In genomic region chr6:31534011-31534410, GRCh38 we compare ENCODE assay signal across 1 cellular context.
TF ChIP-seq lines count a peak whose summit lies in the region.

No MANE protein-coding gene starts in this region.

TF ChIP-seq in K562, 482 proteins besides CTCF, POLR2A, EP300 and RAD21 (continues in another document):
- no peak for TF ChIP-seq MTA1 (IDR thresholded peaks at IDR 0.05; ENCODE audit: borderline replicate concordance)
- no peak for TF ChIP-seq CREB3 (tag; conservative IDR thresholded peaks at IDR 0.05; ENCODE audit: low read depth)
- TF ChIP-seq SMARCE1 (IDR thresholded peaks at IDR 0.05) = no peak
- TF ChIP-seq THRAP3 (IDR thresholded peaks at IDR 0.05; ENCODE audit: borderline replicate concordance) = no peak
- TF ChIP-seq CHD4 (IDR thresholded peaks at IDR 0.05; ENCODE audit: insufficient read depth, insufficient replicate concordance, low read depth, low read length, poor library complexity, severe bottlenecking) = no peak
- TF ChIP-seq GATA2 (CRISPR knock-in tag; IDR thresholded peaks at IDR 0.05) = no peak
- TF ChIP-seq POLR2B (IDR thresholded peaks at IDR 0.05; ENCODE audit: low read depth, partially characterized antibody) = peak; percentile 66
- TF ChIP-seq DACH1 (IDR thresholded peaks at IDR 0.05; ENCODE audit: partially characterized antibody) = no peak
- TF ChIP-seq PRDM10 (IDR thresholded peaks at IDR 0.05; ENCODE audit: partially characterized antibody) = no peak
- TF ChIP-seq LEF1 (IDR thresholded peaks at IDR 0.05) = no peak
- no peak for TF ChIP-seq AFF1 (IDR thresholded peaks at IDR 0.05; ENCODE audit: low read depth in 1 of 2, partially characterized antibody in 2 of 2)
- no peak for TF ChIP-seq RB1 (IDR thresholded peaks at IDR 0.05; ENCODE audit: low read depth)
- TF ChIP-seq HDAC6 (IDR thresholded peaks at IDR 0.05; ENCODE audit: low read depth, low read length) = no peak
- no peak for TF ChIP-seq DDX20 (tag; IDR thresholded peaks at IDR 0.05; ENCODE audit: low read depth)
- no peak for TF ChIP-seq KLF13 (tag; IDR thresholded peaks at IDR 0.05; ENCODE audit: borderline replicate concordance, low read depth)
- no peak for TF ChIP-seq HSF4 (CRISPR knock-in tag; IDR thresholded peaks at IDR 0.05; ENCODE audit: borderline replicate concordance)
- no peak for TF ChIP-seq BCL6 (CRISPR knock-in tag; IDR thresholded peaks at IDR 0.05)
- no peak for TF ChIP-seq RUNX1 (IDR thresholded peaks at IDR 0.05; ENCODE audit: low read depth)
- no peak for TF ChIP-seq CBX5 (IDR thresholded peaks at IDR 0.05; ENCODE audit: borderline replicate concordance, low read depth)
- no peak for TF ChIP-seq NFATC3 (IDR thresholded peaks at IDR 0.05)
- TF ChIP-seq MNT (conservative IDR thresholded peaks at IDR 0.05) = no peak
- no peak for TF ChIP-seq CEBPZ (IDR thresholded peaks at IDR 0.05; ENCODE audit: borderline replicate concordance, low read depth, low read length)
- TF ChIP-seq PURB (CRISPR knock-in tag; IDR thresholded peaks at IDR 0.05; ENCODE audit: low read depth) = no peak
- TF ChIP-seq ZNF766 (CRISPR knock-in tag; conservative IDR thresholded peaks at IDR 0.05) = no peak
- TF ChIP-seq KDM1A (IDR thresholded peaks at IDR 0.05) = no peak
- TF ChIP-seq ZFP30 (CRISPR knock-in tag; IDR thresholded peaks at IDR 0.05; ENCODE audit: borderline replicate concordance) = no peak
- TF ChIP-seq C11orf30 (IDR thresholded peaks at IDR 0.05; ENCODE audit: low read depth) = no peak
- peak; percentile 15; the same call in 1 of the 2 replicates for TF ChIP-seq POLR2AphosphoS5 (IDR thresholded peaks at IDR 0.05; ENCODE audit: control insufficient read depth, insufficient read depth, low read depth, low read length)
- peak; percentile 69; the same call in 1 of the 2 replicates for TF ChIP-seq ZNF551 (CRISPR knock-in tag; IDR thresholded peaks at IDR 0.05)
- TF ChIP-seq TOE1 (IDR thresholded peaks at IDR 0.05; ENCODE audit: borderline replicate concordance) = no peak
- TF ChIP-seq TOE1 (CRISPR knock-in tag; IDR thresholded peaks at IDR 0.05; ENCODE audit: borderline replicate concordance, low read depth) = no peak
- 0 out of 2 replicates have a peak, but pooled peaks have one; percentile 18 for TF ChIP-seq FOXK1 (CRISPR knock-in tag; IDR thresholded peaks at IDR 0.05; ENCODE audit: borderline replicate concordance)
- peak; percentile 7 for TF ChIP-seq RBM22 (IDR thresholded peaks at IDR 0.05; ENCODE audit: low read depth, low read length, poor library complexity, severe bottlenecking)
- TF ChIP-seq ZNF695 (CRISPR knock-in tag; IDR thresholded peaks at IDR 0.05) = no peak
- no peak for TF ChIP-seq ATF1 (CRISPR knock-in tag; IDR thresholded peaks at IDR 0.05)
- no peak for TF ChIP-seq ATF1 (tag; IDR thresholded peaks at IDR 0.05)
- no peak for TF ChIP-seq SAP30 (IDR thresholded peaks at IDR 0.05; ENCODE audit: borderline replicate concordance, insufficient read depth, low read depth, low read length, poor library complexity, severe bottlenecking)
- TF ChIP-seq KHSRP (IDR thresholded peaks at IDR 0.05) = no peak
- no peak for TF ChIP-seq ZBTB34 (CRISPR knock-in tag; IDR thresholded peaks at IDR 0.05)
- TF ChIP-seq ZBTB17 (CRISPR knock-in tag; IDR thresholded peaks at IDR 0.05) = no peak
- TF ChIP-seq PML (IDR thresholded peaks at IDR 0.05; ENCODE audit: low read length) = 0 out of 2 replicates have a peak, but pooled peaks have one; percentile 26
- TF ChIP-seq SREBF2 (CRISPR knock-in tag; IDR thresholded peaks at IDR 0.05) = no peak
- TF ChIP-seq RBFOX2 (IDR thresholded peaks at IDR 0.05; ENCODE audit: low read depth, low read length) = 0 out of 2 replicates have a peak, but pooled peaks have one; percentile 32
- no peak for TF ChIP-seq ZNF707 (CRISPR knock-in tag; conservative IDR thresholded peaks at IDR 0.05)
- TF ChIP-seq ZBTB11 (CRISPR knock-in tag; IDR thresholded peaks at IDR 0.05) = no peak
- peak; percentile 62 for TF ChIP-seq SUPT5H (IDR thresholded peaks at IDR 0.05)
- TF ChIP-seq MECOM (CRISPR knock-in tag; IDR thresholded peaks at IDR 0.05) = no peak
- TF ChIP-seq ARID2 (IDR thresholded peaks at IDR 0.05) = no peak
- no peak for TF ChIP-seq HES1 (IDR thresholded peaks at IDR 0.05; ENCODE audit: low read depth)
- TF ChIP-seq ZNF143 (CRISPR knock-in tag; IDR thresholded peaks at IDR 0.05) = no peak
